Comparison of ENCODE assay signal across 13 cellular contexts in genomic region chr10:13560597-13560996, GRCh38. TPM values are rescaled to one million over a fixed set of nuclear protein-coding genes. Genes with fewer than 3 reads are reported as not detected.
DNase-seq lines count a peak whose midpoint lies in the region; ATAC-seq and TF ChIP-seq lines count a peak whose summit lies in the region.
"Had no signal": no experiment of that assay in that cellular context is flagged by ENCODE, and none has a peak within 500 bp of the region (broad histone marks: within the 10 kb centered on the region; RNA-seq: fewer than 3 reads in every experiment).

No MANE protein-coding gene starts in this region.

- H3K4me3 ChIP-seq in IMR-90 (ENCODE audit: insufficient read depth, low read depth, low read length) (no peak overlapping the region), astrocyte of the spinal cord (ENCODE audit: low read depth, low read length) (no peak overlapping the region), kidney epithelial cell (ENCODE audit: low read depth, low read length) (no peak overlapping the region)
- H3K4me3 ChIP-seq: body of pancreas, ovary, smooth muscle cell had no signal

- no peak overlapping the region for H3K27ac ChIP-seq in IMR-90 (ENCODE audit: insufficient read depth, low read length)
- H3K27ac ChIP-seq: body of pancreas, ovary had no signal

- no peak overlapping the region for H3K4ac ChIP-seq in IMR-90 (ENCODE audit: low read depth, low read length)

- no peaks in the 10 kb centered on the region for H3K9me1 ChIP-seq in IMR-90 (ENCODE audit: insufficient read depth, low read length)

- H2BK120ac ChIP-seq in IMR-90 (ENCODE audit: low read depth, low read length), result no peak overlapping the region

- no peak overlapping the region for H2BK20ac ChIP-seq in IMR-90 (ENCODE audit: low read depth, low read length)

- H3K9me3 ChIP-seq in IMR-90 (ENCODE audit: control insufficient read depth, insufficient read depth, low read length), result peaks cover 7% of the 10 kb centered on the region
- H3K9me3 ChIP-seq: body of pancreas had no signal

- intact Hi-C loops in IMR-90 (cut with micrococcal nuclease), result no loop called here
- intact Hi-C loops in activated CD4-positive, alpha-beta T cell treated with anti-CD3 and anti-CD28 coated beads for 36 hours (cut with DNase I, micrococcal nuclease), result no loop called here

- H3K36me3 ChIP-seq in IMR-90 (ENCODE audit: control insufficient read depth, insufficient read depth, low read length) (no peaks in the 10 kb centered on the region), kidney epithelial cell (ENCODE audit: control insufficient read depth, insufficient read depth, low read length) (no peaks in the 10 kb centered on the region)
- H3K36me3 ChIP-seq: ovary had no signal

- no peak for TF ChIP-seq POLR2A in IMR-90 (IDR thresholded peaks at IDR 0.05; ENCODE audit: low read depth, low read length)

- no TSS peak for BruUV-seq in IMR-90 (replicated peaks; lab: Mats Ljungman, UMichigan)

- TF ChIP-seq RAD21 in IMR-90 (IDR thresholded peaks at IDR 0.05; ENCODE audit: low read length), result no peak

- no peak overlapping the region for H2BK5ac ChIP-seq in IMR-90 (ENCODE audit: low read depth, low read length, poor library complexity, severe bottlenecking)

- no peak overlapping the region for H3K18ac ChIP-seq in IMR-90 (ENCODE audit: low read depth, low read length)

- POLR2A ChIA-PET in IMR-90 (lab: Charles Lee; ENCODE audit: unreplicated experiment), result no interaction called here
- POLR2A ChIA-PET in activated CD4-positive, alpha-beta T cell treated with anti-CD3 and anti-CD28 coated beads for 36 hours (lab: Charles Lee), result no interaction called here

- dilution Hi-C loops in IMR-90 (cut with HindIII; ENCODE audit: low sequenced_read_pairs, unreplicated experiment), result no loop called here

- H3K4me1 Mint-ChIP-seq in activated CD4-positive, alpha-beta T cell treated with anti-CD3 and anti-CD28 coated beads for 36 hours, result peaks cover 3% of the 10 kb centered on the region

- no peak overlapping the region for H3K4me3 Mint-ChIP-seq in activated CD4-positive, alpha-beta T cell treated with anti-CD3 and anti-CD28 coated beads for 36 hours

- H2AK9ac ChIP-seq in IMR-90 (replicated peaks; ENCODE audit: low read depth, low read length, poor library complexity), result no peak overlapping the region

- no peaks in the 10 kb centered on the region for H4K20me1 ChIP-seq in IMR-90 (ENCODE audit: insufficient read depth, low read length)

- H4K8ac ChIP-seq in IMR-90 (ENCODE audit: low read depth in 2 of 2, low read length in 2 of 2), result no peak overlapping the region

- TF ChIP-seq CTCF in IMR-90 (conservative IDR thresholded peaks at IDR 0.05; ENCODE audit: low read depth, low read length), result no peak
- TF ChIP-seq CTCF in astrocyte of the spinal cord (IDR thresholded peaks at IDR 0.05; ENCODE audit: low read depth, low read length), result no peak
- no peak for TF ChIP-seq CTCF in kidney epithelial cell (IDR thresholded peaks at IDR 0.05; ENCODE audit: insufficient read depth, low read length, poor library complexity, severe bottlenecking)

- H4K91ac ChIP-seq in IMR-90 (ENCODE audit: insufficient read depth, low read depth, low read length), result no peak overlapping the region

- ATAC-seq in IMR-90 (ENCODE audit: low read depth), result no peak
- ATAC-seq in activated CD4-positive, alpha-beta T cell treated with anti-CD3 and anti-CD28 coated beads for 36 hours, result no peak
- ATAC-seq: body of pancreas had no signal

- H3K9me3 Mint-ChIP-seq in activated CD4-positive, alpha-beta T cell treated with anti-CD3 and anti-CD28 coated beads for 36 hours (ENCODE audit: low read depth), result no peaks in the 10 kb centered on the region

- in situ Hi-C loops in Caki2 (cut with HindIII; ENCODE audit: low pct_unique_long_range_greater_than_20kb, low sequenced_read_pairs), result no loop called here
- in situ Hi-C loops in IMR-90 (cut with MboI; ENCODE audit: low sequenced_read_pairs), result no loop called here
- in situ Hi-C loops in astrocyte of the spinal cord (cut with HindIII; ENCODE audit: low sequenced_read_pairs), result no loop called here

- H2BK15ac ChIP-seq in IMR-90 (ENCODE audit: low read depth, low read length), result no peak overlapping the region

- DNase-seq in Caki2 (ENCODE audit: low read depth), result peak; percentile 98
- DNase-seq in IMR-90, result peak; percentile 41
- peak; percentile 68 for DNase-seq in astrocyte of the spinal cord (ENCODE audit: low read depth, low spot score)
- DNase-seq in kidney epithelial cell (ENCODE audit: low read depth), result peak; percentile 94
- no peak for DNase-seq in NCI-H82 (lab: John Stamatoyannopoulos, UW)
- DNase-seq in activated CD4-positive, alpha-beta T cell treated with anti-CD3 and anti-CD28 coated beads for 36 hours, result no peak
- no peak for DNase-seq in stimulated activated CD4-positive, alpha-beta T cell treated with anti-CD3 and anti-CD28 coated beads, Interleukin-4, amount 100 ng/mL, for 4 hours
- no peak for DNase-seq in midbrain (lab: John Stamatoyannopoulos, UW)
- DNase-seq: activated gamma-delta T cell treated with Interleukin-2 at 50 U/mL for 16 hours; body of pancreas; effector CD4-positive, alpha-beta T cell; ovary had no signal

- no peak overlapping the region for H3K23ac ChIP-seq in IMR-90 (ENCODE audit: low read depth, low read length)

- CTCF ChIA-PET in IMR-90 (lab: Yijun Ruan, JAX), result no interaction called here
- CTCF ChIA-PET in activated CD4-positive, alpha-beta T cell treated with anti-CD3 and anti-CD28 coated beads for 36 hours (lab: Charles Lee), result interaction anchor here (0.6 kb wide), 2 partner anchors 9 to 522 kb away, joined by 3 to 4 read pairs; no protein-coding TSS in a partner anchor

- no peaks in the 10 kb centered on the region for H3K4me1 ChIP-seq in IMR-90 (ENCODE audit: control insufficient read depth, insufficient read depth, low read length)

- H3K9ac ChIP-seq in IMR-90 (ENCODE audit: low read depth, low read length), result no peak overlapping the region

- no peaks in the 10 kb centered on the region for H3K36me3 Mint-ChIP-seq in activated CD4-positive, alpha-beta T cell treated with anti-CD3 and anti-CD28 coated beads for 36 hours (ENCODE audit: low read depth)

- no peak overlapping the region for H4K5ac ChIP-seq in IMR-90 (ENCODE audit: low read depth, low read length)

- H3K27me3 ChIP-seq in IMR-90 (ENCODE audit: control insufficient read depth, insufficient read depth, low read length) (peaks cover 12% of the 10 kb centered on the region), kidney epithelial cell (ENCODE audit: control insufficient read depth, insufficient read depth, low read length) (no peaks in the 10 kb centered on the region)
- H3K27me3 ChIP-seq: body of pancreas, ovary had no signal

- H2AFZ ChIP-seq in IMR-90 (replicated peaks; ENCODE audit: low read length, poor library complexity), result no peak overlapping the region

- no peak overlapping the region for H3K27ac Mint-ChIP-seq in activated CD4-positive, alpha-beta T cell treated with anti-CD3 and anti-CD28 coated beads for 36 hours

- H3K4me2 ChIP-seq in IMR-90 (ENCODE audit: low read depth, low read length), result no peak overlapping the region
- H3K4me2 ChIP-seq: smooth muscle cell had no signal

- no peak overlapping the region for H3K56ac ChIP-seq in IMR-90 (ENCODE audit: extremely low read depth, insufficient read depth, low read length)

- H2AK5ac ChIP-seq in IMR-90 (ENCODE audit: low read depth, low read length), result no peak overlapping the region

- no peaks in the 10 kb centered on the region for H3K79me1 ChIP-seq in IMR-90 (ENCODE audit: low read depth in 1 of 2, low read length in 2 of 2)

- no peak overlapping the region for H3K14ac ChIP-seq in IMR-90 (replicated peaks; ENCODE audit: low read depth, low read length)

- peaks cover 10% of the 10 kb centered on the region for H3K27me3 Mint-ChIP-seq in activated CD4-positive, alpha-beta T cell treated with anti-CD3 and anti-CD28 coated beads for 36 hours

TF ChIP-seq in IMR-90, 13 proteins besides CTCF, POLR2A, EP300 and RAD21:
- no peak for TF ChIP-seq BHLHE40 (IDR thresholded peaks at IDR 0.05; ENCODE audit: low read depth, low read length)
- no peak for TF ChIP-seq CHD1 (IDR thresholded peaks at IDR 0.05; ENCODE audit: low read depth, low read length)
- TF ChIP-seq CEBPB (IDR thresholded peaks at IDR 0.05; ENCODE audit: low read depth, low read length), result no peak
- no peak for TF ChIP-seq MAZ (IDR thresholded peaks at IDR 0.05; ENCODE audit: borderline replicate concordance, low read depth, low read length)
- no peak for TF ChIP-seq USF2 (IDR thresholded peaks at IDR 0.05; ENCODE audit: low read depth, low read length)
- no peak for TF ChIP-seq MAFK (IDR thresholded peaks at IDR 0.05; ENCODE audit: low read depth, low read length)
- no peak for TF ChIP-seq FOS (IDR thresholded peaks at IDR 0.05; ENCODE audit: low read depth, low read length)
- no peak for TF ChIP-seq NFE2L2 (IDR thresholded peaks at IDR 0.05; ENCODE audit: low read depth, low read length)

RNA-seq across cellular contexts. Expression of gene PRPF18, which starts 26.2 kb away (rescaled TPM):
- 29.9 and 39.0 TPM in 2 replicates for total RNA-seq in Caki2 (2014; rRNA removed; shearing (Covaris generic); ENCODE audit: low replicate concordance)
- 10.0 and 34.4 TPM in 2 replicates for total RNA-seq in IMR-90 (2012; rRNA removed)
- polyA plus RNA-seq in IMR-90 (2012; rRNA removed), result 14.1 and 16.9 TPM in 2 replicates
- 1.1 and 2.4 TPM in 2 replicates for polyA plus RNA-seq in IMR-90 (2012; cell fraction: cytosol; rRNA removed)
- polyA plus RNA-seq in IMR-90 (2012; cell fraction: nucleus; rRNA removed; ENCODE audit: low replicate concordance), result 0.28 and 3.2 TPM in 2 replicates
- 28.3 and 29.4 TPM in 2 replicates for total RNA-seq in kidney epithelial cell
- 10 to 100 TPM; 21.0 to 22.1 TPM for total RNA-seq in activated CD4-positive, alpha-beta T cell treated with anti-CD3 and anti-CD28 coated beads for 36 hours

RNA-seq across cellular contexts. Expression of gene BEND7, which starts 31.8 kb away (rescaled TPM):
- 12.7 and 13.3 TPM in 2 replicates for total RNA-seq in Caki2 (2014; rRNA removed; shearing (Covaris generic); ENCODE audit: low replicate concordance)
- total RNA-seq in IMR-90 (2012; rRNA removed), result 2.3 and 3.1 TPM in 2 replicates
- 2.5 and 3.5 TPM in 2 replicates for polyA plus RNA-seq in IMR-90 (2012; rRNA removed)
- polyA plus RNA-seq in IMR-90 (2012; cell fraction: cytosol; rRNA removed), result 0.99 and 1.6 TPM in 2 replicates
- 1.7 and 9.5 TPM in 2 replicates for polyA plus RNA-seq in IMR-90 (2012; cell fraction: nucleus; rRNA removed; ENCODE audit: low replicate concordance)
- 26.2 and 31.5 TPM in 2 replicates for total RNA-seq in kidney epithelial cell
- not detected for total RNA-seq in activated CD4-positive, alpha-beta T cell treated with anti-CD3 and anti-CD28 coated beads for 36 hours

Comparison
In these comparisons a context has a peak if more than half of its experiments do, and no peak if none do; other contexts are left out.
1. DNase-seq: peak in Caki2 (single experiment), IMR-90 (single experiment), astrocyte of the spinal cord (single experiment) and kidney epithelial cell (single experiment); none in NCI-H82 (single experiment), activated CD4-positive, alpha-beta T cell treated with anti-CD3 and anti-CD28 coated beads for 36 hours (single experiment), stimulated activated CD4-positive, alpha-beta T cell treated with anti-CD3 and anti-CD28 coated beads, Interleukin-4, amount 100 ng/mL, for 4 hours (0 of 2) and midbrain (single experiment).